28 cellular contexts compared by ENCODE assay signal in genomic region chr7:158102897-158103296, GRCh38.
"Had no signal": no experiment of that assay in that cellular context is flagged by ENCODE, and none has a peak within 500 bp of the region (broad histone marks: within the 10 kb centered on the region; RNA-seq: fewer than 3 reads in every experiment).

No MANE protein-coding gene starts in this region.

- DNase-seq: activated CD4-positive, alpha-beta T cell treated with anti-CD3 and anti-CD28 coated beads for 48 hours; activated CD4-positive, alpha-beta T cell treated with anti-CD3 and anti-CD28 coated beads, Interleukin-2, amount 50 U/mL, for 48 hours; activated CD8-positive, alpha-beta memory T cell treated with anti-CD3 and anti-CD28 coated beads, Interleukin-2, amount 50 U/mL, for 48 hours; activated naive CD4-positive, alpha-beta T cell; activated T-cell treated with anti-CD3 and anti-CD28 coated beads, Interleukin-2, amount 50 U/mL, for 24 hours; colonic mucosa; effector memory CD4-positive, alpha-beta T cell; erythroblast; gastrocnemius medialis; hippocampal formation; left colon; lower lobe of right lung; mesendoderm; mucosa of descending colon; ovary; retina; stimulated activated CD4-positive, alpha-beta T cell treated with anti-CD3 and anti-CD28 coated beads, Interleukin-2, amount 100 ng/mL, for 48 hours; stimulated activated naive CD4-positive, alpha-beta T cell treated with Interleukin-2 at 50 U/mL for 16 hours; T-helper 1 cell; trophoblast cell had no signal

- ATAC-seq: activated CD4-positive, CD25-positive, alpha-beta regulatory T cell treated with anti-CD3 and anti-CD28 coated beads, Interleukin-2, amount 50 U/mL, for 24 hours; activated naive CD4-positive, alpha-beta T cell treated with anti-CD3 and anti-CD28 coated beads, Interleukin-2, amount 50 U/mL, for 72 hours; activated T-helper 17 cell treated with anti-CD3 and anti-CD28 coated beads, Interleukin-2, amount 50 U/mL, for 72 hours; gastrocnemius medialis; left colon; mucosa of descending colon had no signal

- H3K27me3 ChIP-seq: colonic mucosa, neutrophil, ovary had no signal

- H3K27ac ChIP-seq: colonic mucosa, dorsolateral prefrontal cortex, gastrocnemius medialis, lower lobe of right lung, neutrophil, ovary, prostate gland, thoracic aorta, VCaP had no signal

- H3K9me3 ChIP-seq: colonic mucosa, gastrocnemius medialis, lower lobe of right lung, mucosa of descending colon, ovary, prostate gland, thoracic aorta had no signal

- H3K4me3 ChIP-seq: colonic mucosa, dorsolateral prefrontal cortex, gastrocnemius medialis, lower lobe of right lung, mucosa of descending colon, ovary, prostate gland, thoracic aorta had no signal

- H3K4me1 ChIP-seq: colonic mucosa, gastrocnemius medialis, lower lobe of right lung, prostate gland had no signal

- H3K36me3 ChIP-seq: colonic mucosa, gastrocnemius medialis, lower lobe of right lung, neutrophil, ovary, prostate gland, thoracic aorta had no signal
